Comparison of ENCODE assay signal across 18 cellular contexts in the genomic region with DNA sequence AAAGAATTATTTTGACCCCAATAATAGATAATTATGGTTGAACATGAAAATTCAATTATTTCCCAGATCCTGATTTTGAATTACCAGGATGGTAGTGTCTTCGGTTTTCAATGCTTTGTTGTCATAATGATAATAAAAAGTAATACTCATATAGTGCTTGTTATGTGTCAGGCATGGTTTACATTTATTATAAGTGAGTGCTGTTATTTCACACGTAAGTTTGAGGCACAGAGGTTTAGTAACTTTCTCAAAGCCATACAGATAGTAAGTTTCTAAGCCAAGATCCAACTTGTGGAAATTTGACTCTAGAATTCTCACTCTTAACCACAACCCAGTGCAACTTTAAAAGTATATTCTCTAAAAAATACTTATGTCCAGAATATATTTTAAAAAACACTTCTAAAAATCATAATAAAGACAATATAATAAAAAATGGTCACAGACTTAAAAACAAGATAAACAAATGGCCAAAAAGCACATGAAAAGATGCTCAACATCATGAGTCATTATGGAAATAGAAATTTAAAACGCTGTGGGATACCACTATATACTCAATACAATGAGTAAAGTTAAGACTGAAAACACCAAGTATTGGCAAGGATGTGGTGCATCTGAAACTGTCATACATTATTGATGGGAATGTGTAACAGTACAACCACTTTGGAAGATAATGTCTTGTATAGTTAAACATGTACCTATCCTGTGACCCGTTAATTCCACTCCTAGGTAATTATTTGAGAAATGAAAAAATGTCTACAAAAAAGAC. TPM values are rescaled to one million over a fixed set of nuclear protein-coding genes. Genes with fewer than 3 reads are reported as not detected.
A peak's percentile ranks its signal among the peaks of the same experiment; 100 is the strongest.
DNase-seq lines count a peak whose midpoint lies in the region; ATAC-seq and TF ChIP-seq lines count a peak whose summit lies in the region.
"Had no signal": no experiment of that assay in that cellular context is flagged by ENCODE, and none has a peak within 500 bp of the region (broad histone marks: within the 10 kb centered on the region; RNA-seq: fewer than 3 reads in every experiment).

No MANE protein-coding gene starts in this region.

- no peak overlapping the region for H2BK5ac ChIP-seq in trophoblast cell (ENCODE audit: low read depth, low read length, poor library complexity)

- no peaks in the 10 kb centered on the region for H3K79me1 ChIP-seq in trophoblast cell (ENCODE audit: low read length)

- peaks cover 0 to 2% of the 10 kb centered on the region in 2 experiments for H3K36me3 ChIP-seq in trophoblast cell (ENCODE audit: control insufficient read depth in 1 of 2, insufficient read depth in 2 of 2, low read length in 2 of 2)
- H3K36me3 ChIP-seq: gastroesophageal sphincter had no signal

- no peak overlapping the region for H2BK120ac ChIP-seq in trophoblast cell (ENCODE audit: insufficient read depth, low read length, poor library complexity)

- H3K23ac ChIP-seq in trophoblast cell (ENCODE audit: low read length) = no peak overlapping the region

- H2AK5ac ChIP-seq in trophoblast cell (ENCODE audit: low read length) = no peak overlapping the region

- no peak overlapping the region for H3K14ac ChIP-seq in trophoblast cell (ENCODE audit: low read length)

- no peak overlapping the region for H3K9ac ChIP-seq in trophoblast cell (ENCODE audit: low read length)

- no peak overlapping the region for H3K4me2 ChIP-seq in trophoblast cell (ENCODE audit: low read length)

- H4K8ac ChIP-seq in trophoblast cell (ENCODE audit: low read depth, low read length) = no peak overlapping the region

- peak; percentile 12 to 39 for DNase-seq in foreskin fibroblast
- DNase-seq in superior temporal gyrus (ENCODE audit: extremely low spot score) = no peak
- no peak for DNase-seq in T1000 (lab: John Stamatoyannopoulos, UW)
- no peak for DNase-seq in trophoblast cell
- DNase-seq: activated B cell treated with CpG ODN at 0.5 μM for 24 hours; activated T-cell treated with anti-CD3 and anti-CD28 coated beads for 4 hours; anterior cingulate cortex; DMS53; MM.1S; mucosa of descending colon; stimulated activated CD4-positive, alpha-beta T cell treated with anti-CD3 and anti-CD28 coated beads, Interleukin-4, amount 100 ng/mL, for 24 hours; stimulated activated naive CD4-positive, alpha-beta T cell had no signal

- no peaks in the 10 kb centered on the region for H3K4me1 ChIP-seq in trophoblast cell (ENCODE audit: control insufficient read depth in 1 of 2, insufficient read depth in 2 of 2, low read length in 2 of 2)

- H3K27me3 ChIP-seq in trophoblast cell (ENCODE audit: insufficient read depth, low read length) = no peaks in the 10 kb centered on the region
- H3K27me3 ChIP-seq: gastroesophageal sphincter had no signal

- peak; percentile 58 for ATAC-seq in GM18498 (IDR thresholded peaks at IDR 0.05; ENCODE audit: unreplicated experiment)
- peak; percentile 59 for ATAC-seq in GM21390 (IDR thresholded peaks at IDR 0.05; ENCODE audit: unreplicated experiment)
- ATAC-seq in HG03442 (IDR thresholded peaks at IDR 0.05; ENCODE audit: unreplicated experiment) = peak; percentile 57
- ATAC-seq in HG03520 (IDR thresholded peaks at IDR 0.05; ENCODE audit: unreplicated experiment) = no peak
- ATAC-seq: gastroesophageal sphincter, mucosa of descending colon had no signal

- no peaks in the 10 kb centered on the region for H3K9me3 ChIP-seq in trophoblast cell (ENCODE audit: insufficient read depth, low read depth, low read length)
- H3K9me3 ChIP-seq: gastroesophageal sphincter, mucosa of descending colon had no signal

- H3K4ac ChIP-seq in trophoblast cell (ENCODE audit: low read depth, low read length) = no peak overlapping the region

- no peak overlapping the region for H2BK12ac ChIP-seq in trophoblast cell (ENCODE audit: low read length)

- H2AFZ ChIP-seq in trophoblast cell (ENCODE audit: insufficient read depth, low read length, poor library complexity) = no peak overlapping the region

- no peak overlapping the region for H3K18ac ChIP-seq in trophoblast cell (ENCODE audit: low read length)

- no peak for TF ChIP-seq CTCF in foreskin fibroblast (IDR thresholded peaks at IDR 0.05; ENCODE audit: low read depth, low read length)

- H3K27ac ChIP-seq in trophoblast cell (ENCODE audit: low read depth, low read length) = no peak overlapping the region
- H3K27ac ChIP-seq: gastroesophageal sphincter, HL-60 had no signal

- no peak overlapping the region for H4K12ac ChIP-seq in trophoblast cell (ENCODE audit: low read depth, low read length)

- no CpG with 5 or more reads among the region's 4 CpGs for WGBS in trophoblast cell (ENCODE audit: extremely low coverage, insufficient coverage, insufficient read length)

- no peak overlapping the region for H3K4me3 ChIP-seq in foreskin fibroblast (ENCODE audit: low read depth in 1 of 2, low read length in 2 of 2)
- H3K4me3 ChIP-seq in trophoblast cell (ENCODE audit: low read depth, low read length) = no peak overlapping the region
- H3K4me3 ChIP-seq: gastroesophageal sphincter, mucosa of descending colon had no signal

- H3K79me2 ChIP-seq in trophoblast cell (ENCODE audit: control insufficient read depth, insufficient read depth, low read length, poor library complexity) = no peaks in the 10 kb centered on the region

- H4K91ac ChIP-seq in trophoblast cell (ENCODE audit: low read depth, low read length) = no peak overlapping the region

RNA-seq across cellular contexts. Expression of a gene that starts 45.2 kb away (rescaled TPM):
- polyA plus RNA-seq in trophoblast cell (2013) = 4.4 and 4.5 TPM in 2 replicates

Comparison
In these comparisons a context has a peak if more than half of its experiments do, and no peak if none do; other contexts are left out.
1. DNase-seq: peak in foreskin fibroblast (2 of 2); none in superior temporal gyrus (single experiment), T1000 (single experiment) and trophoblast cell (0 of 2).